20 cellular contexts compared by ENCODE assay signal in genomic region chr22:47997612-47998011, GRCh38.
A peak's percentile ranks its signal among the peaks of the same experiment; 100 is the strongest.
DNase-seq lines count a peak whose midpoint lies in the region; ATAC-seq, FAIRE-seq and TF ChIP-seq lines count a peak whose summit lies in the region.
"Had no signal": no experiment of that assay in that cellular context is flagged by ENCODE, and none has a peak within 500 bp of the region (broad histone marks: within the 10 kb centered on the region; RNA-seq: fewer than 3 reads in every experiment).

No MANE protein-coding gene starts in this region.

- H3K9me3 ChIP-seq in OCI-LY1 (ENCODE audit: low read length): no peaks in the 10 kb centered on the region
- H3K9me3 ChIP-seq in H1 (ENCODE audit: insufficient read depth in 2 of 2, low read depth in 1 of 2, low read length in 1 of 2): peaks cover 0 to 5% of the 10 kb centered on the region in 2 experiments; a peak in 2 of 4 replicates
- H3K9me3 ChIP-seq in tibial artery: no peaks in the 10 kb centered on the region
- no peaks in the 10 kb centered on the region for H3K9me3 ChIP-seq in naive thymus-derived CD4-positive, alpha-beta T cell (ENCODE audit: control insufficient read depth in 2 of 3, low read length in 3 of 3)
- H3K9me3 ChIP-seq: BE2C had no signal

- 85% methylated on average over 8 of the region's 8 CpGs; no CpG with 5 or more reads in 1 of the 2 experiments for WGBS in H1 (ENCODE audit: extremely low coverage in 1 of 2, insufficient coverage in 1 of 2, insufficient read length in 1 of 2, insufficient replicate concordance in 2 of 2, low coverage in 1 of 2, low lambda C conversion rate in 2 of 2, missing lambda C conversion rate in 1 of 2), 2 experiments

- H4K20me1 ChIP-seq in OCI-LY1 (ENCODE audit: insufficient read depth, low read length): no peaks in the 10 kb centered on the region
- H4K20me1 ChIP-seq in H1 (replicated peaks in 1 of 2; ENCODE audit: control insufficient read depth in 1 of 2, insufficient read depth in 2 of 2, low read length in 2 of 2): no peaks in the 10 kb centered on the region

- no peak overlapping the region for H2BK5ac ChIP-seq in H1 (ENCODE audit: low read depth, low read length)

- H2BK20ac ChIP-seq in H1 (ENCODE audit: low read length): no peak overlapping the region

- no peak overlapping the region for H4K91ac ChIP-seq in H1 (replicated peaks; ENCODE audit: insufficient read length, low read length)

- H3K4me1 Mint-ChIP-seq in naive B cell (peaks cover 8 to 28% (median 19%) of the 10 kb centered on the region in 3 donors), type B pancreatic cell (ENCODE audit: unreplicated experiment) (no peaks in the 10 kb centered on the region), CD14-positive monocyte (no peaks in the 10 kb centered on the region)
- no peaks in the 10 kb centered on the region for H3K4me1 Mint-ChIP-seq in naive thymus-derived CD4-positive, alpha-beta T cell

- H3K27ac Mint-ChIP-seq in naive B cell: peak overlapping the region in 4 of 6 donors; percentile 11 to 85 (median 82)
- H3K27ac Mint-ChIP-seq in type B pancreatic cell: no peak overlapping the region
- H3K27ac Mint-ChIP-seq in naive thymus-derived CD4-positive, alpha-beta T cell: no peak overlapping the region
- no peak overlapping the region for H3K27ac Mint-ChIP-seq in CD14-positive monocyte
- H3K27ac Mint-ChIP-seq: CD8-positive, alpha-beta T cell had no signal

- peaks cover 31% of the 10 kb centered on the region for H3K4me1 ChIP-seq in OCI-LY1 (ENCODE audit: insufficient read depth, low read length, severe bottlenecking)
- H3K4me1 ChIP-seq in H1 (replicated peaks in 1 of 4; ENCODE audit: control insufficient read depth in 3 of 4, insufficient read depth in 4 of 4, low read length in 3 of 4): no peaks in the 10 kb centered on the region
- H3K4me1 ChIP-seq in tibial artery: no peaks in the 10 kb centered on the region
- no peaks in the 10 kb centered on the region for H3K4me1 ChIP-seq in naive thymus-derived CD4-positive, alpha-beta T cell (ENCODE audit: control insufficient read depth in 2 of 2, insufficient read depth in 2 of 2, low read length in 2 of 2)
- H3K4me1 ChIP-seq: BE2C had no signal

- TF ChIP-seq EP300 in H1 (IDR thresholded peaks at IDR 0.05; ENCODE audit: borderline replicate concordance in 1 of 2, low read depth in 2 of 2, low read length in 2 of 2): no peak

- peak overlapping the region; percentile 99 for H3K27ac ChIP-seq in OCI-LY1 (ENCODE audit: low read depth, low read length, poor library complexity, severe bottlenecking)
- H3K27ac ChIP-seq in H1 (ENCODE audit: low read depth, low read length): no peak overlapping the region
- H3K27ac ChIP-seq in tibial artery: no peak overlapping the region
- no peak overlapping the region for H3K27ac ChIP-seq in naive thymus-derived CD4-positive, alpha-beta T cell (ENCODE audit: low read depth, low read length)
- H3K27ac ChIP-seq: C4-2B had no signal

- H3K4me3 ChIP-seq in OCI-LY1 (ENCODE audit: low read depth, low read length, poor library complexity, severe bottlenecking) (no peak overlapping the region), H1 (ENCODE audit: extremely low read depth in 1 of 4, insufficient read depth in 2 of 4, low read depth in 3 of 4, low read length in 4 of 4) (no peak overlapping the region), tibial artery (no peak overlapping the region)
- no peak overlapping the region for H3K4me3 ChIP-seq in naive thymus-derived CD4-positive, alpha-beta T cell (ENCODE audit: low read length)
- H3K4me3 ChIP-seq: GM12878 had no signal

- no peaks in the 10 kb centered on the region for H3K27me3 ChIP-seq in OCI-LY1 (ENCODE audit: insufficient read depth, low read length)
- no peaks in the 10 kb centered on the region; a peak in 1 of 7 replicates for H3K27me3 ChIP-seq in H1 (replicated peaks in 1 of 4; ENCODE audit: control insufficient read depth in 3 of 4, extremely low read depth in 1 of 4, insufficient read depth in 3 of 4, low read length in 3 of 4)
- H3K27me3 ChIP-seq in tibial artery: no peaks in the 10 kb centered on the region
- no peaks in the 10 kb centered on the region for H3K27me3 ChIP-seq in naive thymus-derived CD4-positive, alpha-beta T cell (ENCODE audit: control insufficient read depth in 2 of 2, insufficient read depth in 2 of 2, low read length in 2 of 2)
- H3K27me3 ChIP-seq: BE2C had no signal

- no peak overlapping the region for H3K4me3 Mint-ChIP-seq in naive B cell
- H3K4me3 Mint-ChIP-seq in type B pancreatic cell: no peak overlapping the region
- H3K4me3 Mint-ChIP-seq in naive thymus-derived CD4-positive, alpha-beta T cell: no peak overlapping the region
- H3K4me3 Mint-ChIP-seq in CD14-positive monocyte: no peak overlapping the region
- H3K4me3 Mint-ChIP-seq: CD8-positive, alpha-beta T cell; H9; IgD-negative memory B cell had no signal

- POLR2A ChIA-PET in H1 (lab: Charles Lee; ENCODE audit: partially characterized antibody): no interaction called here
- POLR2A ChIA-PET in naive thymus-derived CD4-positive, alpha-beta T cell (lab: Charles Lee): no interaction called here

- CTCF ChIA-PET in H1 (lab: Charles Lee; ENCODE audit: partially characterized antibody): interaction anchor here (1.4 kb wide), 1 partner anchor 202 kb away, joined by 3 read pairs; no protein-coding TSS in a partner anchor
- CTCF ChIA-PET in naive thymus-derived CD4-positive, alpha-beta T cell (lab: Charles Lee): no interaction called here

- H4K8ac ChIP-seq in H1 (ENCODE audit: extremely low read depth, insufficient read depth, low read length): no peak overlapping the region; the same call in 1 of the 2 replicates

- H3K36me3 ChIP-seq in OCI-LY1 (ENCODE audit: insufficient read depth, low read length): no peaks in the 10 kb centered on the region; the same call in 1 of the 2 replicates
- H3K36me3 ChIP-seq in H1 (ENCODE audit: control insufficient read depth in 2 of 4, insufficient read depth in 4 of 4, low read length in 3 of 4): no peaks in the 10 kb centered on the region
- H3K36me3 ChIP-seq in tibial artery: no peaks in the 10 kb centered on the region
- H3K36me3 ChIP-seq in naive thymus-derived CD4-positive, alpha-beta T cell (ENCODE audit: control insufficient read depth in 2 of 3, insufficient read depth in 3 of 3, low read length in 3 of 3): no peaks in the 10 kb centered on the region
- H3K36me3 ChIP-seq: BE2C had no signal

- no peak overlapping the region for H3K23ac ChIP-seq in H1 (ENCODE audit: insufficient read length)

- H2BK15ac ChIP-seq in H1 (ENCODE audit: low read length): no peak overlapping the region

- H3K9me3 Mint-ChIP-seq in naive B cell (no peaks in the 10 kb centered on the region), type B pancreatic cell (no peaks in the 10 kb centered on the region), CD14-positive monocyte (peaks cover 2 to 7% (median 3%) of the 10 kb centered on the region in 7 donors)
- no peaks in the 10 kb centered on the region for H3K9me3 Mint-ChIP-seq in naive thymus-derived CD4-positive, alpha-beta T cell
- H3K9me3 Mint-ChIP-seq: CD8-positive, alpha-beta T cell had no signal

- H3K4me2 ChIP-seq in OCI-LY1 (ENCODE audit: low read length) (no peak overlapping the region; the same call in 1 of the 2 replicates), H1 (ENCODE audit: insufficient read depth in 1 of 2, low read depth in 2 of 2, low read length in 2 of 2) (no peak overlapping the region)

- no peaks in the 10 kb centered on the region for H3K9me2 ChIP-seq in OCI-LY1 (ENCODE audit: low read depth, low read length)

- H3K9ac ChIP-seq in OCI-LY1 (ENCODE audit: low read length) (peak overlapping the region; percentile 54; the same call in 1 of the 2 replicates), H1 (replicated peaks in 1 of 4; ENCODE audit: extremely low read depth in 1 of 4, low read depth in 3 of 4, low read length in 3 of 4) (no peak overlapping the region)

- no peak overlapping the region for H2BK120ac ChIP-seq in H1 (replicated peaks; ENCODE audit: low read depth, low read length)

- intact Hi-C loops in tibial artery (cut with DNase I; ENCODE audit: low total_unique reads): no loop called here
- intact Hi-C loops in naive thymus-derived CD4-positive, alpha-beta T cell (cut with micrococcal nuclease): no loop called here
- intact Hi-C loops in CD14-positive monocyte (cut with micrococcal nuclease): no loop called here

- H3K36me3 Mint-ChIP-seq in naive B cell: no peaks in the 10 kb centered on the region
- no peaks in the 10 kb centered on the region for H3K36me3 Mint-ChIP-seq in type B pancreatic cell
- H3K36me3 Mint-ChIP-seq in naive thymus-derived CD4-positive, alpha-beta T cell: no peaks in the 10 kb centered on the region
- H3K36me3 Mint-ChIP-seq in CD14-positive monocyte: no peaks in the 10 kb centered on the region
- H3K36me3 Mint-ChIP-seq: CD8-positive, alpha-beta T cell had no signal

- no peaks in the 10 kb centered on the region for H3K79me1 ChIP-seq in H1 (ENCODE audit: low read depth, low read length)

- H3F3A ChIP-seq in OCI-LY1 (ENCODE audit: insufficient read depth, low read length): no peaks in the 10 kb centered on the region; the same call in none of the 2 replicates

- ATAC-seq in naive B cell (ENCODE audit: low read depth in 2 of 2): no peak
- no peak for ATAC-seq in naive thymus-derived CD4-positive, alpha-beta T cell
- ATAC-seq: CD8-positive, alpha-beta T cell; GM12878 had no signal

- H2AFZ ChIP-seq in OCI-LY1 (ENCODE audit: low read length): no peak overlapping the region
- H2AFZ ChIP-seq in H1 (ENCODE audit: low read length): no peak overlapping the region

- H3K14ac ChIP-seq in H1 (ENCODE audit: insufficient read length): no peak overlapping the region

- no peak for TF ChIP-seq RAD21 in H1 (IDR thresholded peaks at IDR 0.05 in 1 of 2, conservative IDR thresholded peaks at IDR 0.05 in 1 of 2; ENCODE audit: low read depth in 2 of 2, low read length in 2 of 2)

- no peak for TF ChIP-seq POLR2A in H1 (IDR thresholded peaks at IDR 0.05; ENCODE audit: control extremely low read depth in 1 of 2, low read depth in 2 of 2, low read length in 2 of 2)

- peak overlapping the region; percentile 68; the same call in 1 of the 2 replicates for H2BK12ac ChIP-seq in H1 (ENCODE audit: low read depth, low read length)

- no peak overlapping the region for H4K5ac ChIP-seq in H1 (ENCODE audit: insufficient read length, low read depth, low read length)

- H3K4ac ChIP-seq in H1 (replicated peaks; ENCODE audit: insufficient read length, low read depth, low read length): no peak overlapping the region

- H3K18ac ChIP-seq in H1 (ENCODE audit: extremely low read depth, low read length): no peak overlapping the region; the same call in 1 of the 2 replicates

- DNase-seq in H1 (ENCODE audit: low read depth in 1 of 2, low spot score in 2 of 2): no peak
- DNase-seq in naive B cell: no peak
- peak; percentile 36 for DNase-seq in type B pancreatic cell (ENCODE audit: extremely low spot score, unreplicated experiment)
- DNase-seq in tibial artery: no peak
- no peak for DNase-seq in naive thymus-derived CD4-positive, alpha-beta T cell
- DNase-seq in CD14-positive monocyte (ENCODE audit: low spot score): no peak
- DNase-seq: ACHN; BE2C; Calu3; CD8-positive, alpha-beta T cell; DMS79 treated with DMSO at 0.1 percent for 48 hours; EL; GOT3; H9 had no signal

- H2AK5ac ChIP-seq in H1 (ENCODE audit: low read depth, low read length): no peak overlapping the region

- no peaks in the 10 kb centered on the region for H3K79me2 ChIP-seq in OCI-LY1 (ENCODE audit: insufficient read depth, low read length)
- H3K79me2 ChIP-seq in H1 (ENCODE audit: control insufficient read depth in 1 of 2, insufficient read depth in 2 of 2, low read length in 2 of 2): no peaks in the 10 kb centered on the region

- H3K27me3 Mint-ChIP-seq in naive B cell (peaks cover 0 to 27% (median 25%) of the 10 kb centered on the region in 3 donors), type B pancreatic cell (no peaks in the 10 kb centered on the region), CD14-positive monocyte (ENCODE audit: low read depth in 3 of 3) (peaks cover 0 to 5% (median 2%) of the 10 kb centered on the region in 3 donors)
- H3K27me3 Mint-ChIP-seq in naive thymus-derived CD4-positive, alpha-beta T cell: peaks cover 0 to 10% (median 0%) of the 10 kb centered on the region in 5 donors

- no peak for FAIRE-seq in H1 (lab: Jason Lieb, UNC)
- FAIRE-seq: A204.1, GM12878, HTR-8/SVneo had no signal

- no peak overlapping the region for H3K56ac ChIP-seq in H1 (replicated peaks; ENCODE audit: insufficient read length, low read depth, low read length)

- TF ChIP-seq CTCF in OCI-LY1 (IDR thresholded peaks at IDR 0.05; ENCODE audit: low read length) (no peak), H1 (IDR thresholded peaks at IDR 0.05; ENCODE audit: control extremely low read depth in 1 of 3, insufficient read depth in 1 of 3, low read depth in 1 of 3, low read length in 3 of 3) (no peak), type B pancreatic cell (conservative IDR thresholded peaks at IDR 0.05) (no peak), tibial artery (IDR thresholded peaks at IDR 0.05) (no peak), CD14-positive monocyte (IDR thresholded peaks at IDR 0.05) (no peak)

- H3K23me2 ChIP-seq in H1 (ENCODE audit: low read depth, low read length): no peaks in the 10 kb centered on the region; the same call in 1 of the 2 replicates

Comparison
In these comparisons a context has a peak if more than half of its experiments do, and no peak if none do; other contexts are left out.
1. H3K27ac Mint-ChIP-seq: peak in naive B cell (4 of 6); none in type B pancreatic cell (single experiment), naive thymus-derived CD4-positive, alpha-beta T cell (0 of 9) and CD14-positive monocyte (0 of 7).